Comparison of ENCODE assay signal across 1 cellular context in genomic region chr3:13494463-13495350, GRCh38.
TF ChIP-seq lines count a peak whose summit lies in the region.

No MANE protein-coding gene starts in this region.

TF ChIP-seq in HepG2, 621 proteins besides CTCF, POLR2A, EP300 and RAD21 (continued from another document):
- TF ChIP-seq TBX2 (CRISPR knock-in tag; IDR thresholded peaks at IDR 0.05; ENCODE audit: borderline replicate concordance): no peak
- no peak for TF ChIP-seq MYC (CRISPR knock-in tag; IDR thresholded peaks at IDR 0.05; ENCODE audit: borderline replicate concordance)
- TF ChIP-seq ZNF687 (CRISPR knock-in tag; IDR thresholded peaks at IDR 0.05): peak; percentile 47
- TF ChIP-seq ZNF20 (CRISPR knock-in tag; IDR thresholded peaks at IDR 0.05): no peak
- peak; percentile 47; the same call in 1 of the 2 replicates for TF ChIP-seq ZNF121 (CRISPR knock-in tag; IDR thresholded peaks at IDR 0.05)
- TF ChIP-seq FOXP1 (IDR thresholded peaks at IDR 0.05): no peak
- TF ChIP-seq FOXP1 (CRISPR knock-in tag; IDR thresholded peaks at IDR 0.05): no peak
- TF ChIP-seq GFI1 (CRISPR knock-in tag; IDR thresholded peaks at IDR 0.05; ENCODE audit: borderline replicate concordance): no peak
- peak; percentile 9 for TF ChIP-seq YY1 (IDR thresholded peaks at IDR 0.05; ENCODE audit: insufficient read depth, insufficient replicate concordance, low read depth, low read length)
- TF ChIP-seq HIC2 (CRISPR knock-in tag; IDR thresholded peaks at IDR 0.05; ENCODE audit: low read depth): peak; percentile 18; the same call in 1 of the 2 replicates
- TF ChIP-seq HNRNPL (IDR thresholded peaks at IDR 0.05; ENCODE audit: low read depth, low read length): peak; percentile 92
- TF ChIP-seq RXRA (CRISPR knock-in tag; IDR thresholded peaks at IDR 0.05): no peak
